ENCODE assay signal across 12 cellular contexts in the genomic region with DNA sequence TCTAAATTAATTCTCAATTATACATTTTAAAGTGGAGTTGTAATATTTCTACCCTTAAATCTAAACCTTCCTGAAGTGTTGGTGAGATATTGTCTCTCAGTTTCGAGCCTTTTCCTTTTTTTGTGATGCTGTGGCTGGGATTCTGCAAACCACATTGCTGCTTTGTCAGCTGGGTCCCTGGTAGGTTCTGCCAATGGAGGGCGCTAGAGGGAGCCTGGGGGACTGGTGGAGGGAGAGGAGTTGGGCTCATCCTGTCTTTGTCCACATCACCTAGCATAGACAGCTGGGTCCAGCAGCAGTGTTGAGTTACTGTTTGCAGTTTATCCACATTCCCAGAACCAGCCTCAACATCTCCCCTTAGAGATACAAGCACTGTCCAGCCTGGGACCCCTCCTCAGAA. TPM values are rescaled to one million over a fixed set of nuclear protein-coding genes. Genes with fewer than 3 reads are reported as not detected.
DNase-seq lines count a peak whose midpoint lies in the region; ATAC-seq and TF ChIP-seq lines count a peak whose summit lies in the region.
"Had no signal": no experiment of that assay in that cellular context is flagged by ENCODE, and none has a peak within 500 bp of the region (broad histone marks: within the 10 kb centered on the region; RNA-seq: fewer than 3 reads in every experiment).

No MANE protein-coding gene starts in this region.

- peaks cover 24% of the 10 kb centered on the region for H3K36me3 Mint-ChIP-seq in neural progenitor cell

- DNase-seq in activated CD4-positive, alpha-beta T cell treated with anti-CD3 and anti-CD28 coated beads, Interleukin-2, amount 50 U/mL, for 1 hour, result peak; percentile 9
- DNase-seq in activated CD4-positive, alpha-beta T cell treated with anti-CD3 and anti-CD28 coated beads for 1 hour, result no peak
- peak; percentile 60 for DNase-seq in brain microvascular endothelial cell
- DNase-seq in neural progenitor cell (ENCODE audit: low spot score), result peak; percentile 55
- DNase-seq in right cardiac atrium, result no peak
- DNase-seq in GOT3 (lab: John Stamatoyannopoulos, UW), result no peak
- DNase-seq: amniotic stem cell, NCI-H1092, tibial artery had no signal

- peaks cover 5% of the 10 kb centered on the region for H3F3A ChIP-seq in neural progenitor cell (ENCODE audit: low read depth)

- H3K4me1 ChIP-seq in neural progenitor cell, result peaks cover 16% of the 10 kb centered on the region
- no peaks in the 10 kb centered on the region for H3K4me1 ChIP-seq in right cardiac atrium (ENCODE audit: control insufficient read depth, insufficient read depth, low read length)

- 57% methylated on average over 2 of the region's 2 CpGs for WGBS in right cardiac atrium

- no peaks in the 10 kb centered on the region for H3K9me3 ChIP-seq in neural progenitor cell (ENCODE audit: low read depth)
- H3K9me3 ChIP-seq in right cardiac atrium (ENCODE audit: control insufficient read depth, low read length), result no peaks in the 10 kb centered on the region
- H3K9me3 ChIP-seq: tibial artery had no signal

- H3K27ac ChIP-seq in brain microvascular endothelial cell (peak overlapping the region; percentile 74), neural progenitor cell (no peak overlapping the region), right cardiac atrium (ENCODE audit: low read length) (no peak overlapping the region)
- H3K27ac ChIP-seq: tibial artery had no signal

- H3K9me3 Mint-ChIP-seq in neural progenitor cell, result no peaks in the 10 kb centered on the region
- H3K9me3 Mint-ChIP-seq: T-cell had no signal

- H4K20me1 ChIP-seq in neural progenitor cell (ENCODE audit: low read depth), result no peaks in the 10 kb centered on the region

- TF ChIP-seq CTCF in LNCAP (IDR thresholded peaks at IDR 0.05), result peak; percentile 35; the same call in 1 of the 2 replicates
- peak; percentile 87 for TF ChIP-seq CTCF in brain microvascular endothelial cell (IDR thresholded peaks at IDR 0.05; ENCODE audit: low read depth, low read length, missing control alignments)
- peak; percentile 62 for TF ChIP-seq CTCF in neural progenitor cell (IDR thresholded peaks at IDR 0.05)

- peaks cover 12% of the 10 kb centered on the region for H3K4me1 Mint-ChIP-seq in neural progenitor cell

- no peaks in the 10 kb centered on the region for H3K27me3 ChIP-seq in brain microvascular endothelial cell (replicated peaks)
- no peaks in the 10 kb centered on the region for H3K27me3 ChIP-seq in neural progenitor cell
- H3K27me3 ChIP-seq in right cardiac atrium (ENCODE audit: control insufficient read depth, insufficient read depth), result no peaks in the 10 kb centered on the region
- H3K27me3 ChIP-seq: tibial artery had no signal

- H3K4me3 ChIP-seq in brain microvascular endothelial cell (ENCODE audit: low read depth, low read length) (no peak overlapping the region), neural progenitor cell (no peak overlapping the region), right cardiac atrium (ENCODE audit: low read length) (no peak overlapping the region)
- H3K4me3 ChIP-seq: tibial artery had no signal

- H3K79me2 ChIP-seq in neural progenitor cell (ENCODE audit: low read depth), result no peaks in the 10 kb centered on the region

- in situ Hi-C loops in brain microvascular endothelial cell (cut with HindIII; ENCODE audit: low pct_ligation_motif_present, low sequenced_read_pairs), result no loop called here

- intact Hi-C loops in right cardiac atrium (cut with DNase I), result loop anchor here in 1 of 4 donors (10.0 kb wide), 1 partner anchor 164 kb away; no protein-coding TSS in a partner anchor

- no peak overlapping the region for H3K9ac ChIP-seq in neural progenitor cell

- no peak overlapping the region for H3K4me2 ChIP-seq in neural progenitor cell

- no peak overlapping the region for H3K4me3 Mint-ChIP-seq in neural progenitor cell
- H3K4me3 Mint-ChIP-seq: T-cell had no signal

- no peaks in the 10 kb centered on the region for H3K36me3 ChIP-seq in brain microvascular endothelial cell (replicated peaks)
- H3K36me3 ChIP-seq in neural progenitor cell, result no peaks in the 10 kb centered on the region
- H3K36me3 ChIP-seq: tibial artery had no signal

- no peak overlapping the region for H3K27ac Mint-ChIP-seq in neural progenitor cell

- peaks cover 4% of the 10 kb centered on the region for H3K27me3 Mint-ChIP-seq in neural progenitor cell (ENCODE audit: insufficient read depth, low read depth)
- H3K27me3 Mint-ChIP-seq: T-cell had no signal

- no peak overlapping the region for H2AFZ ChIP-seq in neural progenitor cell (replicated peaks)

- ATAC-seq in right cardiac atrium (no peak), HG03342 (IDR thresholded peaks at IDR 0.05; ENCODE audit: unreplicated experiment) (no peak)
- ATAC-seq: T-cell had no signal

RNA-seq across cellular contexts. Expression of a gene that starts 41.0 kb away (rescaled TPM):
- total RNA-seq in neural progenitor cell (ENCODE audit: low replicate concordance) (11.0 and 11.5 TPM in 2 replicates), right cardiac atrium (10 to 100 TPM; 11.4 to 13.8 (median 11.8) TPM)
- polyA plus RNA-seq in right cardiac atrium, result 4.1 TPM

Comparison
In these comparisons a context has a peak if more than half of its experiments do, and no peak if none do; other contexts are left out.
1. DNase-seq: peak in activated CD4-positive, alpha-beta T cell treated with anti-CD3 and anti-CD28 coated beads, Interleukin-2, amount 50 U/mL, for 1 hour (single experiment), brain microvascular endothelial cell (single experiment) and neural progenitor cell (single experiment); none in activated CD4-positive, alpha-beta T cell treated with anti-CD3 and anti-CD28 coated beads for 1 hour (single experiment), right cardiac atrium (0 of 3) and GOT3 (single experiment).
2. CTCF ChIP-seq: peak in every context shown above with its lines; median percentile 87 in brain microvascular endothelial cell; 62 in neural progenitor cell; 35 in LNCAP.